ENCODE assay signal across 15 cellular contexts in the genomic region with DNA sequence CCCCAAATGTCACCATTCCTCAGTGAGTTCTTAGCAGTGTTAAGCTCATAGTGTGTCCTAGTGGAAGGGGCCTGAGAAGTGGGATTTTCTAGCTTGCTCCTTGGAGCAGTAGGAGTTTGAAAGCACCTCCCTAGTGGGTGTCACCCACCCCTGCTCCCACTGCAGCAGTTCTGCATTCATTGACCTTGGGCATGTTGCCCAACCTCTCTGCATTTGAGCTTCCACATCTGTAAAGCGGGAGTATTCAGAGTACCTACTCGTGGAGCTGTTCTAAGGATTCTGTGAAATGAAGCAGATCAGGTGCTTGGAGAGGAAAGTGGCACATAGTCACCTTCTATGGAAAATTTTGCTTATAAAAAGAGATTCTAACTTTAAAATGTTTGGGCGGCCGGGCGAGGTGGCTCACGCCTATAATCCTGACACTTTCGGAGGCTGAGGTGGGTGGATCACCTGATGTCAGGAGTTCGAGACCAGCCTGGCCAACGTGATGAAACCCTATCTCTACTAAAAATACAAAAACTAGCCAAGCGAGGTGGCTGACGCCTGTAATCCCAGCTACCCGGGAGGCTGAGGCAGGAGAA. TPM values are rescaled to one million over a fixed set of nuclear protein-coding genes. Genes with fewer than 3 reads are reported as not detected.
"Had no signal": no experiment of that assay in that cellular context is flagged by ENCODE, and none has a peak within 500 bp of the region (broad histone marks: within the 10 kb centered on the region; RNA-seq: fewer than 3 reads in every experiment).

No MANE protein-coding gene starts in this region.

- H3K9me3 ChIP-seq: body of pancreas, lower lobe of right lung, sigmoid colon, testis had no signal

- H3K4me3 ChIP-seq: body of pancreas, dorsolateral prefrontal cortex, lower lobe of right lung, sigmoid colon, testis had no signal

- H3K4me1 ChIP-seq: testis had no signal

- DNase-seq: activated CD4-positive, alpha-beta T cell treated with anti-CD3 and anti-CD28 coated beads, Interleukin-2, amount 10 ng/mL, durations not matched to agents 24 days and 14 days; activated CD8-positive, alpha-beta T cell treated with anti-CD3 and anti-CD28 coated beads for 36 hours; activated naive CD4-positive, alpha-beta T cell treated with anti-CD3 and anti-CD28 coated beads for 36 hours; activated T-cell treated with anti-CD3 and anti-CD28 coated beads, Interleukin-2, amount 50 U/mL, for 24 hours; body of pancreas; dorsolateral prefrontal cortex; foreskin fibroblast; hippocampal formation; lower lobe of right lung; natural killer cell; sigmoid colon; stimulated activated CD4-positive, alpha-beta T cell treated with anti-CD3 and anti-CD28 coated beads, Interleukin-4, amount 100 ng/mL, for 4 hours; testis had no signal

- ATAC-seq: activated CD8-positive, alpha-beta T cell treated with anti-CD3 and anti-CD28 coated beads for 36 hours; body of pancreas; lower lobe of right lung; natural killer cell; stimulated activated memory B cell treated with anti-CD40 and anti-IgM and Interleukin-4, amounts not matched to agents 10 μg/mL and 1 μg/mL and 100 μg/mL, for 72 hours had no signal

- H3K36me3 ChIP-seq: lower lobe of right lung, sigmoid colon had no signal

- H3K27ac ChIP-seq: body of pancreas, dorsolateral prefrontal cortex, lower lobe of right lung, sigmoid colon, testis had no signal

- H3K27me3 ChIP-seq: body of pancreas, testis had no signal

RNA-seq across cellular contexts. Expression of a gene that starts 16.9 kb away (rescaled TPM):
- total RNA-seq: activated CD4-positive, alpha-beta T cell treated with anti-CD3 and anti-CD28 coated beads, Interleukin-2, amount 10 ng/mL, durations not matched to agents 24 days and 14 days; activated CD8-positive, alpha-beta T cell treated with anti-CD3 and anti-CD28 coated beads for 36 hours; activated naive CD4-positive, alpha-beta T cell treated with anti-CD3 and anti-CD28 coated beads for 36 hours; activated T-helper 2 cell treated with anti-CD3 and anti-CD28 coated beads, Interferon-gamma antibody, Interleukin-2, Interleukin-4, amounts not matched to agents 10 μg/mL and 5 μg/mL and 100 μg/mL, durations not matched to agents 14 hours and 24 hours and 36 hours had no signal
